ENCODE assay signal across 8 cellular contexts in the genomic region with DNA sequence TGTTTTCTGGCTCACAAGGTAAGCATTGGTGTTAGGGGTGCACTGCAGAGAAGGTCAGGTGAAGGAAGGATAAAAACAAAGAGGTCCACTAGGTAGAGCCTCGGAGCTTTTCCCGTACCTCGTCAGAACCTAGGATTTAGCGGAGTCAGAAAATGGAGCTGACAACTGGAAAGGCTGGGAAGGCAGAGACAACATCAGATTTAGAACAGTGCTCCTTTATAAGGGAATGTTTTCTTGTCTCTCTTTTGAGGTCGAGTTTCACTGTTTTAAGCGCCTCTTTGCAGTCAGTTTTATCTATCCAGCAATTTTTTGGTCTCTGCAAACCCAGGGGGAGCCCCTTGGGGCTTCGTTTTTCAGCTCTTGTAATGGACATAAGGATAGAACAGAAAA.
DNase-seq lines count a peak whose midpoint lies in the region; TF ChIP-seq lines count a peak whose summit lies in the region.

No MANE protein-coding gene starts in this region.

- H3K14ac ChIP-seq in trophoblast cell (ENCODE audit: low read length) = peak overlapping the region; percentile 5

- H3F3A ChIP-seq in DOHH2 (ENCODE audit: control insufficient read depth, insufficient read depth) = peaks cover 8% of the 10 kb centered on the region

- H3K79me1 ChIP-seq in trophoblast cell (ENCODE audit: low read length) = peaks cover 14% of the 10 kb centered on the region

- H4K20me1 ChIP-seq in DOHH2 (ENCODE audit: control insufficient read depth, insufficient read depth, low read depth, low read length) (peaks cover 4% of the 10 kb centered on the region; the same call in 1 of the 2 replicates), Karpas-422 (ENCODE audit: insufficient read depth, low read depth, low read length) (no peaks in the 10 kb centered on the region)

- H4K8ac ChIP-seq in trophoblast cell (ENCODE audit: low read depth, low read length) = peak overlapping the region; percentile 84

- DNase-seq in SK-MEL-5 (ENCODE audit: low read depth, low spot score) (peak; percentile 52), fibroblast of peridontal ligament (ENCODE audit: extremely low read depth) (peak; percentile 26), trophoblast cell (no peak), cerebellum (ENCODE audit: low spot score) (no peak), Karpas-422 (no peak), NCI-H146 treated with DMSO at 0.1 percent for 48 hours (lab: John Stamatoyannopoulos, UW; ENCODE audit: unreplicated experiment) (no peak), NCI-H2029 treated with DMSO at 0.1 percent for 48 hours (lab: John Stamatoyannopoulos, UW) (no peak)

- no peak for TF ChIP-seq CTCF in DOHH2 (IDR thresholded peaks at IDR 0.05; ENCODE audit: low read depth, low read length, poor library complexity, severe bottlenecking)

- H3K4me2 ChIP-seq in DOHH2 (ENCODE audit: low read length) = peak overlapping the region; percentile 78
- peak overlapping the region; percentile 66 for H3K4me2 ChIP-seq in trophoblast cell (ENCODE audit: low read length)
- H3K4me2 ChIP-seq in Karpas-422 (ENCODE audit: low read depth, low read length, poor library complexity, severe bottlenecking) = no peak overlapping the region

- H2BK12ac ChIP-seq in trophoblast cell (ENCODE audit: low read length) = peak overlapping the region; percentile 4

- H4K91ac ChIP-seq in trophoblast cell (ENCODE audit: low read depth, low read length) = peak overlapping the region; percentile 92

- no peaks in the 10 kb centered on the region for H3K9me3 ChIP-seq in DOHH2 (ENCODE audit: control insufficient read depth, insufficient read depth, low read length)
- no peaks in the 10 kb centered on the region for H3K9me3 ChIP-seq in trophoblast cell (ENCODE audit: insufficient read depth, low read depth, low read length)
- H3K9me3 ChIP-seq in Karpas-422 (ENCODE audit: low read length) = no peaks in the 10 kb centered on the region

- no peak overlapping the region for H3K23ac ChIP-seq in trophoblast cell (ENCODE audit: low read length)

- H3K79me2 ChIP-seq in DOHH2 (ENCODE audit: control insufficient read depth, low read length) = peaks cover 52% of the 10 kb centered on the region
- H3K79me2 ChIP-seq in trophoblast cell (ENCODE audit: control insufficient read depth, insufficient read depth, low read length, poor library complexity) = peaks cover 3% of the 10 kb centered on the region
- H3K79me2 ChIP-seq in Karpas-422 (ENCODE audit: low read length) = peaks cover 61% of the 10 kb centered on the region

- peak overlapping the region; percentile 94 for H2BK120ac ChIP-seq in trophoblast cell (ENCODE audit: insufficient read depth, low read length, poor library complexity)

- H3K18ac ChIP-seq in trophoblast cell (ENCODE audit: low read length) = no peak overlapping the region

- H2AFZ ChIP-seq in trophoblast cell (ENCODE audit: insufficient read depth, low read length, poor library complexity) (no peak overlapping the region), Karpas-422 (ENCODE audit: low read length) (no peak overlapping the region)

- H2BK5ac ChIP-seq in trophoblast cell (ENCODE audit: low read depth, low read length, poor library complexity) = peak overlapping the region; percentile 87

- H3K4ac ChIP-seq in trophoblast cell (ENCODE audit: low read depth, low read length) = no peak overlapping the region

- in situ Hi-C loops in SK-MEL-5 (cut with HindIII; ENCODE audit: low pct_unique_long_range_greater_than_20kb, low sequenced_read_pairs) = loop anchor here (25.0 kb wide), 1 partner anchor 100 kb away; a partner anchor contains a TSS

- H3K9ac ChIP-seq in trophoblast cell (ENCODE audit: low read length) (no peak overlapping the region), Karpas-422 (ENCODE audit: low read length) (no peak overlapping the region)

- peak overlapping the region; percentile 83 for H4K12ac ChIP-seq in trophoblast cell (ENCODE audit: low read depth, low read length)

- no CpG with 5 or more reads among the region's 7 CpGs for WGBS in trophoblast cell (ENCODE audit: extremely low coverage, insufficient coverage, insufficient read length)

- H3K27ac ChIP-seq in DOHH2 (ENCODE audit: low read depth, low read length) (peak overlapping the region; percentile 23; the same call in 1 of the 2 replicates), trophoblast cell (ENCODE audit: low read depth, low read length) (peak overlapping the region; percentile 82), Karpas-422 (ENCODE audit: low read length) (no peak overlapping the region)

- no peaks in the 10 kb centered on the region for H3K27me3 ChIP-seq in DOHH2 (ENCODE audit: control insufficient read depth, low read length)
- no peaks in the 10 kb centered on the region for H3K27me3 ChIP-seq in trophoblast cell (ENCODE audit: insufficient read depth, low read length)
- no peaks in the 10 kb centered on the region for H3K27me3 ChIP-seq in Karpas-422 (ENCODE audit: low read length)

- H2AK5ac ChIP-seq in trophoblast cell (ENCODE audit: low read length) = peak overlapping the region; percentile 14

- H3K36me3 ChIP-seq in DOHH2 (ENCODE audit: control insufficient read depth, low read length) (peaks cover 63% of the 10 kb centered on the region), trophoblast cell (ENCODE audit: control insufficient read depth in 1 of 2, insufficient read depth in 2 of 2, low read length in 2 of 2) (peaks cover 0 to 3% of the 10 kb centered on the region in 2 experiments), Karpas-422 (ENCODE audit: insufficient read depth, low read length) (peaks cover 8% of the 10 kb centered on the region; the same call in 1 of the 2 replicates)

- H3K4me1 ChIP-seq in DOHH2 (ENCODE audit: control insufficient read depth, low read length) (peaks cover 54% of the 10 kb centered on the region), trophoblast cell (ENCODE audit: control insufficient read depth in 1 of 2, insufficient read depth in 2 of 2, low read length in 2 of 2) (peaks cover 15 to 18% of the 10 kb centered on the region in 2 experiments), Karpas-422 (ENCODE audit: low read length) (peaks cover 13% of the 10 kb centered on the region)

- H3K4me3 ChIP-seq in DOHH2 (ENCODE audit: low read length) (no peak overlapping the region), trophoblast cell (ENCODE audit: low read depth, low read length) (no peak overlapping the region), Karpas-422 (ENCODE audit: low read length) (no peak overlapping the region)

- H3K9me2 ChIP-seq in DOHH2 (replicated peaks; ENCODE audit: control insufficient read depth, low read length) = no peaks in the 10 kb centered on the region
- no peaks in the 10 kb centered on the region for H3K9me2 ChIP-seq in Karpas-422 (replicated peaks; ENCODE audit: insufficient read depth, low read length)

Comparison
In these comparisons a context has a peak if more than half of its experiments do, and no peak if none do; other contexts are left out.
1. DNase-seq: peak in SK-MEL-5 (single experiment) and fibroblast of peridontal ligament (single experiment); none in trophoblast cell (0 of 2), cerebellum (single experiment), Karpas-422 (single experiment), NCI-H146 treated with DMSO at 0.1 percent for 48 hours (single experiment) and NCI-H2029 treated with DMSO at 0.1 percent for 48 hours (single experiment).